27 cellular contexts compared by ENCODE assay signal in the genomic region with DNA sequence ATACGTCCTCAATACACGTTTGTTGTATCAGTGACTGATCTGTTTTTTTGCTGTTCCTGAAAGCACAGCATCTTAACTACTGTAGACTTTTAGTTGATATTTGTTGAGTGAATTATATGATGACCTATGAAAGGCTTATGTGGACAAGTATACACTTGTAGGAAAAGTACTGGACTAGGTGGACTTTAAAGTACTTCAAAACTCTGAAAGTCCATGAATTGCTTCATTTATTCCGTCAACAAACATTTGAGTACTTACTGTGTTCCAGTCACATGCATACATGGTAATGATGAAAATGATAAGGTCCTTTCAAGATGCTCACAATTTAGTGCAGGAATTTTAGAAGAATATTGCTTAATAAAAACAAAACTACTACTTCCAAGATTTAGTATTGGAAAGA. TPM values are rescaled to one million over a fixed set of nuclear protein-coding genes. Genes with fewer than 3 reads are reported as not detected.
DNase-seq lines count a peak whose midpoint lies in the region; ATAC-seq and TF ChIP-seq lines count a peak whose summit lies in the region.
"Had no signal": no experiment of that assay in that cellular context is flagged by ENCODE, and none has a peak within 500 bp of the region (broad histone marks: within the 10 kb centered on the region; RNA-seq: fewer than 3 reads in every experiment).

No MANE protein-coding gene starts in this region.

- CTCF ChIA-PET in MCF 10A (lab: Yijun Ruan, JAX): interaction anchor here (0.6 to 3.5 kb wide), 7 partner anchors 9 to 1520 kb away, joined by 3 to 19 read pairs (median 4); no protein-coding TSS in a partner anchor
- CTCF ChIA-PET in WTC11 (lab: Charles Lee): interaction anchor here (0.9 kb wide), 1 partner anchor 210 kb away, joined by 3 read pairs; no protein-coding TSS in a partner anchor

- TF ChIP-seq POLR2A in breast epithelium (IDR thresholded peaks at IDR 0.05): no peak

- peak overlapping the region; percentile 47 for H3K4me3 Mint-ChIP-seq in MCF 10A (ENCODE audit: unreplicated experiment)
- peak overlapping the region; percentile 2; the same call in 1 of the 2 replicates for H3K4me3 Mint-ChIP-seq in WTC11
- H3K4me3 Mint-ChIP-seq in type B pancreatic cell: peak overlapping the region; percentile 73
- H3K4me3 Mint-ChIP-seq: activated CD8-positive, alpha-beta T cell treated with anti-CD3 and anti-CD28 coated beads, Interleukin-2, amount 10 ng/mL, durations not matched to agents 7 days and 5 days; activated naive CD4-positive, alpha-beta T cell treated with anti-CD3 and anti-CD28 coated beads for 36 hours; central memory CD8-positive, alpha-beta T cell had no signal

- POLR2A ChIA-PET in MCF 10A (lab: Yijun Ruan, JAX): interaction anchor here (0.5 to 4.3 kb wide), 15 partner anchors 8 to 216 kb away, joined by 3 to 151 read pairs (median 15); partner anchors contain the start of gene INTS6
- POLR2A ChIA-PET in WTC11 (lab: Charles Lee): no interaction called here

- TF ChIP-seq CTCF in MCF 10A (IDR thresholded peaks at IDR 0.05; ENCODE audit: unreplicated experiment) (no peak), breast epithelium (IDR thresholded peaks at IDR 0.05) (no peak), WTC11 (IDR thresholded peaks at IDR 0.05) (no peak), type B pancreatic cell (conservative IDR thresholded peaks at IDR 0.05) (no peak)

- H3K36me3 ChIP-seq in breast epithelium (no peaks in the 10 kb centered on the region), iPS-18a (ENCODE audit: control insufficient read depth, low read depth, low read length) (no peaks in the 10 kb centered on the region)
- H3K36me3 ChIP-seq: MG63, ovary, right atrium auricular region, stomach, transverse colon had no signal

- H3K9me3 ChIP-seq in breast epithelium (no peaks in the 10 kb centered on the region), iPS-18a (ENCODE audit: control insufficient read depth, low read depth, low read length) (no peaks in the 10 kb centered on the region)
- H3K9me3 ChIP-seq: MG63, ovary, right atrium auricular region, stomach, transverse colon had no signal

- H3K4me1 ChIP-seq in breast epithelium: peaks cover 0 to 15% of the 10 kb centered on the region in 2 donors
- H3K4me1 ChIP-seq in iPS-18a (ENCODE audit: control insufficient read depth, low read depth, low read length): peaks cover 60% of the 10 kb centered on the region

- H3K27ac Mint-ChIP-seq in MCF 10A (ENCODE audit: low read depth, unreplicated experiment) (peak overlapping the region; percentile 77), WTC11 (no peak overlapping the region), type B pancreatic cell (no peak overlapping the region)
- H3K27ac Mint-ChIP-seq: activated CD8-positive, alpha-beta T cell treated with anti-CD3 and anti-CD28 coated beads, Interleukin-2, amount 10 ng/mL, durations not matched to agents 7 days and 5 days; activated naive CD4-positive, alpha-beta T cell treated with anti-CD3 and anti-CD28 coated beads for 36 hours had no signal

- no peak overlapping the region for H3K9ac ChIP-seq in iPS-18a (ENCODE audit: low read length)

- H3K27me3 Mint-ChIP-seq in MCF 10A (ENCODE audit: insufficient read depth, unreplicated experiment): no peaks in the 10 kb centered on the region
- no peaks in the 10 kb centered on the region for H3K27me3 Mint-ChIP-seq in WTC11 (ENCODE audit: low read depth)
- H3K27me3 Mint-ChIP-seq in type B pancreatic cell: no peaks in the 10 kb centered on the region
- H3K27me3 Mint-ChIP-seq: central memory CD8-positive, alpha-beta T cell had no signal

- no TSS peak for BruUV-seq in MCF 10A (replicated peaks; lab: Mats Ljungman, UMichigan)

- no peaks in the 10 kb centered on the region for H3K27me3 ChIP-seq in breast epithelium
- no peaks in the 10 kb centered on the region for H3K27me3 ChIP-seq in iPS-18a (ENCODE audit: control insufficient read depth, insufficient read depth, low read length)
- H3K27me3 ChIP-seq: MG63, ovary, right atrium auricular region, stomach, transverse colon had no signal

- ATAC-seq in WTC11: no peak
- ATAC-seq in HG03442 (IDR thresholded peaks at IDR 0.05; ENCODE audit: unreplicated experiment): no peak
- ATAC-seq in HG03039 (IDR thresholded peaks at IDR 0.05; ENCODE audit: unreplicated experiment): no peak
- ATAC-seq in GM19397 (IDR thresholded peaks at IDR 0.05; ENCODE audit: unreplicated experiment): no peak
- ATAC-seq: activated CD4-positive, CD25-positive, alpha-beta regulatory T cell treated with anti-CD3 and anti-CD28 coated beads, Interleukin-2, amount 50 U/mL, for 24 hours; activated CD8-positive, alpha-beta T cell treated with anti-CD3 and anti-CD28 coated beads, Interleukin-2, amount 10 ng/mL, durations not matched to agents 7 days and 5 days; esophagus mucosa had no signal

- intact Hi-C loops in MCF 10A (cut with micrococcal nuclease): loop anchor here (5.0 kb wide), 1 partner anchor 210 kb away; no protein-coding TSS in a partner anchor
- intact Hi-C loops in breast epithelium (cut with DNase I; ENCODE audit: low total_unique reads): loop anchor here (10.0 kb wide), 1 partner anchor 133 kb away; the partner anchor contains the start of gene INTS6

- H3K36me3 Mint-ChIP-seq in MCF 10A (ENCODE audit: insufficient read depth, unreplicated experiment): peaks cover 6% of the 10 kb centered on the region
- no peaks in the 10 kb centered on the region for H3K36me3 Mint-ChIP-seq in WTC11
- no peaks in the 10 kb centered on the region for H3K36me3 Mint-ChIP-seq in type B pancreatic cell

- H3K27ac ChIP-seq in breast epithelium: no peak overlapping the region
- no peak overlapping the region for H3K27ac ChIP-seq in iPS-18a (ENCODE audit: low read length)
- H3K27ac ChIP-seq: C4-2B, ovary, right atrium auricular region, transverse colon had no signal

- H3K4me3 ChIP-seq in breast epithelium (no peak overlapping the region), iPS-18a (ENCODE audit: low read length) (peak overlapping the region; percentile 1)
- H3K4me3 ChIP-seq: MG63, ovary, right atrium auricular region, stomach, transverse colon had no signal

- no peaks in the 10 kb centered on the region for H3K9me3 Mint-ChIP-seq in MCF 10A (ENCODE audit: unreplicated experiment)
- no peaks in the 10 kb centered on the region for H3K9me3 Mint-ChIP-seq in WTC11
- H3K9me3 Mint-ChIP-seq in type B pancreatic cell: no peaks in the 10 kb centered on the region
- H3K9me3 Mint-ChIP-seq: activated naive CD4-positive, alpha-beta T cell treated with anti-CD3 and anti-CD28 coated beads for 36 hours; central memory CD8-positive, alpha-beta T cell had no signal

- DNase-seq in MCF 10A (ENCODE audit: unreplicated experiment) (no peak), breast epithelium (ENCODE audit: low spot score in 2 of 2) (no peak), WTC11 (ENCODE audit: low spot score) (no peak), type B pancreatic cell (ENCODE audit: extremely low spot score, unreplicated experiment) (no peak)
- DNase-seq: activated CD8-positive, alpha-beta T cell treated with anti-CD3 and anti-CD28 coated beads, Interleukin-2, amount 10 ng/mL, durations not matched to agents 7 days and 5 days; activated naive CD4-positive, alpha-beta T cell treated with anti-CD3 and anti-CD28 coated beads for 36 hours; effector CD4-positive, alpha-beta T cell; hypothalamus; kidney glomerular epithelial cell; MG63; NCI-H1436 treated with DMSO at 0.1 percent for 48 hours; NCI-H2171 treated with DMSO at 0.1 percent for 48 hours; NCI-H526 treated with DMSO at 0.1 percent for 48 hours; ovary; RPMI8226; stomach; T1000; transverse colon had no signal

- H3K4me1 Mint-ChIP-seq in MCF 10A (ENCODE audit: insufficient read depth, unreplicated experiment) (peaks cover 51% of the 10 kb centered on the region), WTC11 (peaks cover 72% of the 10 kb centered on the region), type B pancreatic cell (ENCODE audit: unreplicated experiment) (peaks cover 59% of the 10 kb centered on the region)

TF ChIP-seq in WTC11, 78 proteins besides CTCF, POLR2A, EP300 and RAD21 (continues in another document):
- TF ChIP-seq, protein P1, sequence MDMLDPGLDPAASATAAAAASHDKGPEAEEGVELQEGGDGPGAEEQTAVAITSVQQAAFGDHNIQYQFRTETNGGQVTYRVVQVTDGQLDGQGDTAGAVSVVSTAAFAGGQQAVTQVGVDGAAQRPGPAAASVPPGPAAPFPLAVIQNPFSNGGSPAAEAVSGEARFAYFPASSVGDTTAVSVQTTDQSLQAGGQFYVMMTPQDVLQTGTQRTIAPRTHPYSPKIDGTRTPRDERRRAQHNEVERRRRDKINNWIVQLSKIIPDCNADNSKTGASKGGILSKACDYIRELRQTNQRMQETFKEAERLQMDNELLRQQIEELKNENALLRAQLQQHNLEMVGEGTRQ (CRISPR knock-in tag; IDR thresholded peaks at IDR 0.05): no peak
- TF ChIP-seq ZNF232 (CRISPR knock-in tag; IDR thresholded peaks at IDR 0.05): no peak
- TF ChIP-seq ZNF671 (CRISPR knock-in tag; IDR thresholded peaks at IDR 0.05): no peak
- TF ChIP-seq, protein P2, sequence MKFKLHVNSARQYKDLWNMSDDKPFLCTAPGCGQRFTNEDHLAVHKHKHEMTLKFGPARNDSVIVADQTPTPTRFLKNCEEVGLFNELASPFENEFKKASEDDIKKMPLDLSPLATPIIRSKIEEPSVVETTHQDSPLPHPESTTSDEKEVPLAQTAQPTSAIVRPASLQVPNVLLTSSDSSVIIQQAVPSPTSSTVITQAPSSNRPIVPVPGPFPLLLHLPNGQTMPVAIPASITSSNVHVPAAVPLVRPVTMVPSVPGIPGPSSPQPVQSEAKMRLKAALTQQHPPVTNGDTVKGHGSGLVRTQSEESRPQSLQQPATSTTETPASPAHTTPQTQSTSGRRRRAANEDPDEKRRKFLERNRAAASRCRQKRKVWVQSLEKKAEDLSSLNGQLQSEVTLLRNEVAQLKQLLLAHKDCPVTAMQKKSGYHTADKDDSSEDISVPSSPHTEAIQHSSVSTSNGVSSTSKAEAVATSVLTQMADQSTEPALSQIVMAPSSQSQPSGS (CRISPR knock-in tag; IDR thresholded peaks at IDR 0.05; ENCODE audit: borderline replicate concordance, low read depth): no peak
- no peak for TF ChIP-seq ATF1 (CRISPR knock-in tag; IDR thresholded peaks at IDR 0.05)

RNA-seq across cellular contexts. Expression of gene WDFY2, which starts 3.1 kb away (rescaled TPM):
- total RNA-seq in MCF 10A (2022): 46.7 and 56.2 TPM in 2 replicates
- 10 to 100 TPM; 21.0 to 27.7 (median 21.4) TPM for total RNA-seq in breast epithelium
- 22.6 to 25.7 TPM (median 23.7 TPM) in 3 replicates for total RNA-seq in WTC11 (2021)
- 17.5 and 20.3 TPM in 2 replicates for total RNA-seq in type B pancreatic cell (ENCODE audit: low replicate concordance)

Comparison
In these comparisons a context has a peak if more than half of its experiments do, and no peak if none do; other contexts are left out.
1. H3K4me3 Mint-ChIP-seq: peak in every context shown above with its lines; median percentile 73 in type B pancreatic cell; 47 in MCF 10A; 2 in WTC11.